In genomic region chr2:104539649-104540048, GRCh38 we compare ENCODE assay signal across 24 cellular contexts.
DNase-seq lines count a peak whose midpoint lies in the region; ATAC-seq, FAIRE-seq and TF ChIP-seq lines count a peak whose summit lies in the region.
"Had no signal": no experiment of that assay in that cellular context is flagged by ENCODE, and none has a peak within 500 bp of the region (broad histone marks: within the 10 kb centered on the region; RNA-seq: fewer than 3 reads in every experiment).

No MANE protein-coding gene starts in this region.

- H3K79me2 ChIP-seq in MM.1S (ENCODE audit: low read length) (no peaks in the 10 kb centered on the region), GM12878 (ENCODE audit: control insufficient read depth, insufficient read depth, low read length) (no peaks in the 10 kb centered on the region)

- TF ChIP-seq CTCF in MM.1S (IDR thresholded peaks at IDR 0.05; ENCODE audit: low read length) (no peak), GM12878 (IDR thresholded peaks at IDR 0.05 in 2 of 3, conservative IDR thresholded peaks at IDR 0.05 in 1 of 3; ENCODE audit: control insufficient read depth in 2 of 3, extremely low read depth in 1 of 3, insufficient read depth in 1 of 3, low read depth in 3 of 3, low read length in 3 of 3) (no peak)

- peak; percentile 67 for ATAC-seq in GM18508 (IDR thresholded peaks at IDR 0.05; ENCODE audit: insufficient read depth, unreplicated experiment)
- ATAC-seq in GM19351 (IDR thresholded peaks at IDR 0.05; ENCODE audit: unreplicated experiment): peak; percentile 71
- no peak for ATAC-seq in GM12878
- no peak for ATAC-seq in GM21526 (IDR thresholded peaks at IDR 0.05; ENCODE audit: low FRiP score, unreplicated experiment)
- ATAC-seq in GM19397 (IDR thresholded peaks at IDR 0.05; ENCODE audit: unreplicated experiment): no peak
- no peak for ATAC-seq in activated CD8-positive, alpha-beta memory T cell treated with anti-CD3 and anti-CD28 coated beads, Interleukin-2, amount 10 ng/mL, durations not matched to agents 7 days and 5 days
- ATAC-seq: activated T-cell treated with anti-CD3 and anti-CD28 coated beads, Interleukin-2, amount 50 U/mL, for 72 hours; naive thymus-derived CD8-positive, alpha-beta T cell; stimulated activated naive B cell treated with anti-CD40 and anti-IgM and Interleukin-4, amounts not matched to agents 10 μg/mL and 1 μg/mL and 100 μg/mL, for 72 hours had no signal

- no peaks in the 10 kb centered on the region for H3K27me3 ChIP-seq in MM.1S (replicated peaks; ENCODE audit: insufficient read depth, low read length)
- H3K27me3 ChIP-seq in GM12878 (replicated peaks in 1 of 2; ENCODE audit: control insufficient read depth in 2 of 2, insufficient read depth in 2 of 2, low read length in 1 of 2): no peaks in the 10 kb centered on the region
- H3K27me3 ChIP-seq: esophagus squamous epithelium, ovary, sigmoid colon, tibial nerve had no signal

- intact Hi-C loops in GM12878 (cut with micrococcal nuclease; ENCODE audit: unreplicated experiment): no loop called here

- no peak overlapping the region for H3K27ac ChIP-seq in MM.1S (ENCODE audit: low read length)
- H3K27ac ChIP-seq in GM12878 (ENCODE audit: control insufficient read depth, insufficient read depth): no peak overlapping the region
- H3K27ac ChIP-seq: esophagus squamous epithelium, ovary, sigmoid colon, tibial nerve had no signal

- POLR2A ChIA-PET in GM12878 (lab: Charles Lee): no interaction called here

- CTCF ChIA-PET in GM12878 (lab: Yijun Ruan, JAX): no interaction called here
- CTCF ChIA-PET in activated CD8-positive, alpha-beta memory T cell treated with anti-CD3 and anti-CD28 coated beads, Interleukin-2, amount 10 ng/mL, durations not matched to agents 7 days and 5 days (lab: Charles Lee): no interaction called here

- H3K4me1 Mint-ChIP-seq in activated CD8-positive, alpha-beta memory T cell treated with anti-CD3 and anti-CD28 coated beads, Interleukin-2, amount 10 ng/mL, durations not matched to agents 7 days and 5 days: no peaks in the 10 kb centered on the region
- H3K4me1 Mint-ChIP-seq: activated B cell treated with CpG ODN at 0.5 μM for 24 hours; activated CD4-positive, alpha-beta memory T cell treated with anti-CD3 and anti-CD28 coated beads, Interleukin-2, amount 10 ng/mL, durations not matched to agents 7 days and 5 days; activated naive CD4-positive, alpha-beta T cell treated with anti-CD3 and anti-CD28 coated beads, Interleukin-2, amount 50 U/mL, for 24 hours; stimulated activated naive B cell treated with anti-CD40 and anti-IgM and Interleukin-4, amounts not matched to agents 10 μg/mL and 1 μg/mL and 100 μg/mL, for 72 hours had no signal

- no peak overlapping the region for H3K27ac Mint-ChIP-seq in activated CD8-positive, alpha-beta memory T cell treated with anti-CD3 and anti-CD28 coated beads, Interleukin-2, amount 10 ng/mL, durations not matched to agents 7 days and 5 days
- H3K27ac Mint-ChIP-seq: activated B cell treated with CpG ODN at 0.5 μM for 24 hours; activated CD4-positive, alpha-beta memory T cell treated with anti-CD3 and anti-CD28 coated beads, Interleukin-2, amount 10 ng/mL, durations not matched to agents 7 days and 5 days; activated naive CD4-positive, alpha-beta T cell treated with anti-CD3 and anti-CD28 coated beads, Interleukin-2, amount 50 U/mL, for 24 hours; activated T-cell treated with anti-CD3 and anti-CD28 coated beads, Interleukin-2, amount 50 U/mL, for 72 hours; stimulated activated naive B cell treated with anti-CD40 and anti-IgM and Interleukin-4, amounts not matched to agents 10 μg/mL and 1 μg/mL and 100 μg/mL, for 72 hours had no signal

- H3K9ac ChIP-seq in MM.1S (ENCODE audit: low read length): no peak overlapping the region
- H3K9ac ChIP-seq in GM12878 (ENCODE audit: control insufficient read depth, insufficient read depth, low read length): no peak overlapping the region

- WGBS in GM12878 (ENCODE audit: insufficient coverage, insufficient replicate concordance, low lambda C conversion rate, missing lambda C conversion rate): 0% methylated on average over 4 of the region's 4 CpGs

- no peak for FAIRE-seq in GM12878 (lab: Jason Lieb, UNC)
- FAIRE-seq: H1 had no signal

- no peak overlapping the region for H2AFZ ChIP-seq in MM.1S (ENCODE audit: low read length)
- H2AFZ ChIP-seq in GM12878 (ENCODE audit: control insufficient read depth, low read depth, low read length): no peak overlapping the region

- TF ChIP-seq POLR2A in GM12878 (IDR thresholded peaks at IDR 0.05; ENCODE audit: low read depth, low read length): no peak

- H3K36me3 ChIP-seq in MM.1S (replicated peaks; ENCODE audit: insufficient read depth, low read length) (no peaks in the 10 kb centered on the region), GM12878 (ENCODE audit: control insufficient read depth in 2 of 2, insufficient read depth in 2 of 2, low read length in 1 of 2) (no peaks in the 10 kb centered on the region)
- H3K36me3 ChIP-seq: esophagus squamous epithelium, ovary, sigmoid colon, tibial nerve had no signal

- no peak for TF ChIP-seq RAD21 in GM12878 (IDR thresholded peaks at IDR 0.05; ENCODE audit: insufficient read depth, low read depth, low read length)

- H3K9me3 ChIP-seq in MM.1S (replicated peaks; ENCODE audit: insufficient read depth, low read length) (no peaks in the 10 kb centered on the region), GM12878 (replicated peaks; ENCODE audit: control insufficient read depth, insufficient read depth, low read length) (no peaks in the 10 kb centered on the region)
- H3K9me3 ChIP-seq: esophagus squamous epithelium, ovary, sigmoid colon had no signal

- BruUV-seq in GM12878 (replicated peaks; lab: Mats Ljungman, UMichigan): no TSS peak

- H3K9me3 Mint-ChIP-seq in activated CD8-positive, alpha-beta memory T cell treated with anti-CD3 and anti-CD28 coated beads, Interleukin-2, amount 10 ng/mL, durations not matched to agents 7 days and 5 days (ENCODE audit: low read depth): peaks cover 4% of the 10 kb centered on the region
- H3K9me3 Mint-ChIP-seq: activated B cell treated with CpG ODN at 0.5 μM for 24 hours; activated naive CD4-positive, alpha-beta T cell treated with anti-CD3 and anti-CD28 coated beads, Interleukin-2, amount 50 U/mL, for 24 hours; activated T-cell treated with anti-CD3 and anti-CD28 coated beads, Interleukin-2, amount 50 U/mL, for 72 hours; stimulated activated naive B cell treated with anti-CD40 and anti-IgM and Interleukin-4, amounts not matched to agents 10 μg/mL and 1 μg/mL and 100 μg/mL, for 72 hours had no signal

- RAD21 ChIA-PET in GM12878 (lab: Charles Lee; ENCODE audit: unreplicated experiment): interaction anchor here (0.5 kb wide), 1 partner anchor 108 kb away, joined by 3 read pairs; no protein-coding TSS in a partner anchor

- H3F3A ChIP-seq in MM.1S (ENCODE audit: insufficient read depth, low read length): no peaks in the 10 kb centered on the region

- H3K4me2 ChIP-seq in MM.1S (ENCODE audit: low read depth, low read length) (peak overlapping the region; percentile 10), GM12878 (ENCODE audit: control insufficient read depth, insufficient read depth) (no peak overlapping the region)

- no peak overlapping the region for H3K4me3 ChIP-seq in MM.1S (ENCODE audit: low read length)
- no peak overlapping the region for H3K4me3 ChIP-seq in GM12878
- H3K4me3 ChIP-seq: esophagus squamous epithelium, ovary, sigmoid colon, tibial nerve had no signal

- DNase-seq in MM.1S (peak; percentile 37), GM12878 (ENCODE audit: low read depth, low spot score) (no peak)
- DNase-seq in activated CD8-positive, alpha-beta memory T cell treated with anti-CD3 and anti-CD28 coated beads, Interleukin-2, amount 10 ng/mL, durations not matched to agents 7 days and 5 days: no peak
- DNase-seq: activated B cell treated with CpG ODN at 0.5 μM for 24 hours; activated CD4-positive, alpha-beta memory T cell treated with anti-CD3 and anti-CD28 coated beads, Interleukin-2, amount 10 ng/mL, durations not matched to agents 7 days and 5 days; activated T-cell treated with anti-CD3 and anti-CD28 coated beads, Interleukin-2, amount 50 U/mL, for 72 hours; effector memory CD4-positive, alpha-beta T cell; EL; esophagus squamous epithelium; IMR-90; mesendoderm; naive thymus-derived CD8-positive, alpha-beta T cell; NCI-H1092; NCI-H2081; ovary; sigmoid colon; stimulated activated naive B cell treated with anti-CD40 and anti-IgM and Interleukin-4, amounts not matched to agents 10 μg/mL and 1 μg/mL and 100 μg/mL, for 72 hours had no signal

- in situ Hi-C loops in GM12878 (cut with MboI): no loop called here

- H4K20me1 ChIP-seq in MM.1S (ENCODE audit: insufficient read depth, low read length) (no peaks in the 10 kb centered on the region), GM12878 (ENCODE audit: control insufficient read depth, insufficient read depth) (no peaks in the 10 kb centered on the region)

- no peak for TF ChIP-seq EP300 in GM12878 (IDR thresholded peaks at IDR 0.05; ENCODE audit: borderline replicate concordance in 1 of 2, control insufficient read depth in 1 of 2, low read depth in 2 of 2, low read length in 2 of 2)

- H3K36me3 Mint-ChIP-seq in activated CD8-positive, alpha-beta memory T cell treated with anti-CD3 and anti-CD28 coated beads, Interleukin-2, amount 10 ng/mL, durations not matched to agents 7 days and 5 days: no peaks in the 10 kb centered on the region
- H3K36me3 Mint-ChIP-seq: activated naive CD4-positive, alpha-beta T cell treated with anti-CD3 and anti-CD28 coated beads, Interleukin-2, amount 50 U/mL, for 24 hours; naive thymus-derived CD8-positive, alpha-beta T cell; stimulated activated naive B cell treated with anti-CD40 and anti-IgM and Interleukin-4, amounts not matched to agents 10 μg/mL and 1 μg/mL and 100 μg/mL, for 72 hours had no signal

- H3K9me2 ChIP-seq in MM.1S (replicated peaks; ENCODE audit: insufficient read depth, low read length): no peaks in the 10 kb centered on the region

- no peaks in the 10 kb centered on the region for H3K27me3 Mint-ChIP-seq in activated CD8-positive, alpha-beta memory T cell treated with anti-CD3 and anti-CD28 coated beads, Interleukin-2, amount 10 ng/mL, durations not matched to agents 7 days and 5 days
- H3K27me3 Mint-ChIP-seq: activated B cell treated with CpG ODN at 0.5 μM for 24 hours; activated CD4-positive, alpha-beta memory T cell treated with anti-CD3 and anti-CD28 coated beads, Interleukin-2, amount 10 ng/mL, durations not matched to agents 7 days and 5 days; activated naive CD4-positive, alpha-beta T cell treated with anti-CD3 and anti-CD28 coated beads, Interleukin-2, amount 50 U/mL, for 24 hours; naive thymus-derived CD8-positive, alpha-beta T cell; stimulated activated naive B cell treated with anti-CD40 and anti-IgM and Interleukin-4, amounts not matched to agents 10 μg/mL and 1 μg/mL and 100 μg/mL, for 72 hours had no signal

- SMC1A ChIA-PET in GM12878 (lab: Charles Lee; ENCODE audit: uncharacterized antibody, unreplicated experiment): no interaction called here

- no peak overlapping the region for H3K4me3 Mint-ChIP-seq in activated CD8-positive, alpha-beta memory T cell treated with anti-CD3 and anti-CD28 coated beads, Interleukin-2, amount 10 ng/mL, durations not matched to agents 7 days and 5 days
- H3K4me3 Mint-ChIP-seq: activated B cell treated with CpG ODN at 0.5 μM for 24 hours; activated CD4-positive, alpha-beta memory T cell treated with anti-CD3 and anti-CD28 coated beads, Interleukin-2, amount 10 ng/mL, durations not matched to agents 7 days and 5 days; activated naive CD4-positive, alpha-beta T cell treated with anti-CD3 and anti-CD28 coated beads, Interleukin-2, amount 50 U/mL, for 24 hours; activated T-cell treated with anti-CD3 and anti-CD28 coated beads, Interleukin-2, amount 50 U/mL, for 72 hours; naive thymus-derived CD8-positive, alpha-beta T cell; stimulated activated naive B cell treated with anti-CD40 and anti-IgM and Interleukin-4, amounts not matched to agents 10 μg/mL and 1 μg/mL and 100 μg/mL, for 72 hours had no signal

- H3K4me1 ChIP-seq in MM.1S (ENCODE audit: low read length) (peaks cover 13% of the 10 kb centered on the region), GM12878 (ENCODE audit: control insufficient read depth, insufficient read depth, low read length) (no peaks in the 10 kb centered on the region)
- H3K4me1 ChIP-seq: esophagus squamous epithelium, sigmoid colon, tibial nerve had no signal

Comparison
In these comparisons a context has a peak if more than half of its experiments do, and no peak if none do; other contexts are left out.
1. ATAC-seq: peak in GM18508 (single experiment) and GM19351 (single experiment); none in GM12878 (single experiment), GM21526 (single experiment), GM19397 (single experiment) and activated CD8-positive, alpha-beta memory T cell treated with anti-CD3 and anti-CD28 coated beads, Interleukin-2, amount 10 ng/mL, durations not matched to agents 7 days and 5 days (single experiment).